31 cellular contexts compared by ENCODE assay signal in genomic region chr7:106776618-106777347, GRCh38.
"Had no signal": no experiment of that assay in that cellular context is flagged by ENCODE, and none has a peak within 500 bp of the region (broad histone marks: within the 10 kb centered on the region; RNA-seq: fewer than 3 reads in every experiment).

No MANE protein-coding gene starts in this region.

- H3K27me3 ChIP-seq: body of pancreas, dorsolateral prefrontal cortex, neural progenitor cell, right atrium auricular region, stomach, thyroid gland, upper lobe of left lung, vagina had no signal

- FAIRE-seq: colon, keratinocyte had no signal

- H3K27ac ChIP-seq: body of pancreas, dorsolateral prefrontal cortex, neural progenitor cell, parathyroid adenoma, right atrium auricular region, thyroid gland, upper lobe of left lung had no signal

- H3K4me1 Mint-ChIP-seq: activated B cell treated with CpG ODN at 0.5 μM for 24 hours; activated naive CD4-positive, alpha-beta T cell treated with anti-CD3 and anti-CD28 coated beads, Interleukin-2, amount 10 ng/mL, durations not matched to agents 7 days and 5 days; neural progenitor cell had no signal

- H3K4me3 Mint-ChIP-seq: activated B cell treated with CpG ODN at 0.5 μM for 24 hours; activated CD4-positive, alpha-beta T cell treated with anti-CD3 and anti-CD28 coated beads for 36 hours; activated CD8-positive, alpha-beta memory T cell treated with anti-CD3 and anti-CD28 coated beads, Interleukin-2, amount 10 ng/mL, durations not matched to agents 7 days and 5 days; activated CD8-positive, alpha-beta T cell treated with anti-CD3 and anti-CD28 coated beads, Interleukin-2, amount 10 ng/mL, durations not matched to agents 7 days and 5 days; activated naive CD4-positive, alpha-beta T cell treated with anti-CD3 and anti-CD28 coated beads, Interleukin-2, amount 10 ng/mL, durations not matched to agents 7 days and 5 days; naive thymus-derived CD4-positive, alpha-beta T cell; neural progenitor cell; stimulated activated naive B cell treated with anti-CD40 and anti-IgM and Interleukin-4, amounts not matched to agents 10 μg/mL and 1 μg/mL and 100 μg/mL, for 72 hours; T-helper 2 cell treated with Interferon-gamma antibody and Interleukin-4, amounts not matched to agents 5 μg/mL and 100 μg/mL, for 36 hours had no signal

- H3K9ac ChIP-seq: neural progenitor cell, parathyroid adenoma had no signal

- H3K27me3 Mint-ChIP-seq: activated CD4-positive, alpha-beta T cell treated with anti-CD3 and anti-CD28 coated beads for 36 hours; activated CD8-positive, alpha-beta memory T cell treated with anti-CD3 and anti-CD28 coated beads, Interleukin-2, amount 10 ng/mL, durations not matched to agents 7 days and 5 days; stimulated activated naive B cell treated with anti-CD40 and anti-IgM and Interleukin-4, amounts not matched to agents 10 μg/mL and 1 μg/mL and 100 μg/mL, for 72 hours had no signal

- H3K4me1 ChIP-seq: neural progenitor cell, right atrium auricular region, upper lobe of left lung, vagina had no signal

- DNase-seq: activated B cell treated with CpG ODN at 0.5 μM for 24 hours; activated CD4-positive, alpha-beta T cell treated with anti-CD3 and anti-CD28 coated beads for 36 hours; activated CD8-positive, alpha-beta memory T cell treated with anti-CD3 and anti-CD28 coated beads, Interleukin-2, amount 10 ng/mL, durations not matched to agents 7 days and 5 days; activated CD8-positive, alpha-beta T cell treated with anti-CD3 and anti-CD28 coated beads, Interleukin-2, amount 10 ng/mL, durations not matched to agents 7 days and 5 days; activated gamma-delta T cell; activated naive CD4-positive, alpha-beta T cell treated with anti-CD3 and anti-CD28 coated beads, Interleukin-2, amount 10 ng/mL, durations not matched to agents 7 days and 5 days; anterior cingulate cortex; body of pancreas; dorsolateral prefrontal cortex; effector memory CD4-positive, alpha-beta T cell; erythroblast; head of caudate nucleus; hippocampal formation; left colon; midbrain; naive thymus-derived CD4-positive, alpha-beta T cell; occipital lobe; stimulated activated CD4-positive, alpha-beta T cell treated with anti-CD3 and anti-CD28 coated beads, Interleukin-1b, Interleukin-23, amount 100 ng/mL, for 48 hours; stimulated activated naive B cell treated with anti-CD40 and anti-IgM and Interleukin-4, amounts not matched to agents 10 μg/mL and 1 μg/mL and 100 μg/mL, for 72 hours; stomach; T-helper 1 cell; thyroid gland had no signal

- ATAC-seq: activated CD4-positive, alpha-beta T cell treated with anti-CD3 and anti-CD28 coated beads for 36 hours; activated CD8-positive, alpha-beta memory T cell treated with anti-CD3 and anti-CD28 coated beads, Interleukin-2, amount 10 ng/mL, durations not matched to agents 7 days and 5 days; activated CD8-positive, alpha-beta T cell treated with anti-CD3 and anti-CD28 coated beads, Interleukin-2, amount 10 ng/mL, durations not matched to agents 7 days and 5 days; body of pancreas; left colon; naive thymus-derived CD4-positive, alpha-beta T cell had no signal

- H3K79me2 ChIP-seq: parathyroid adenoma had no signal

- H3K4me3 ChIP-seq: body of pancreas, dorsolateral prefrontal cortex, neural progenitor cell, right atrium auricular region, smooth muscle cell, stomach, thyroid gland, upper lobe of left lung, vagina had no signal

- H3K9me3 ChIP-seq: body of pancreas, right atrium auricular region, stomach, thyroid gland, upper lobe of left lung, vagina had no signal

- H3K27ac Mint-ChIP-seq: activated B cell treated with CpG ODN at 0.5 μM for 24 hours; activated CD8-positive, alpha-beta memory T cell treated with anti-CD3 and anti-CD28 coated beads, Interleukin-2, amount 10 ng/mL, durations not matched to agents 7 days and 5 days; activated CD8-positive, alpha-beta T cell treated with anti-CD3 and anti-CD28 coated beads, Interleukin-2, amount 10 ng/mL, durations not matched to agents 7 days and 5 days; activated naive CD4-positive, alpha-beta T cell treated with anti-CD3 and anti-CD28 coated beads, Interleukin-2, amount 10 ng/mL, durations not matched to agents 7 days and 5 days; naive thymus-derived CD4-positive, alpha-beta T cell; T-helper 2 cell treated with Interferon-gamma antibody and Interleukin-4, amounts not matched to agents 5 μg/mL and 100 μg/mL, for 36 hours had no signal

- H3K36me3 Mint-ChIP-seq: activated naive CD4-positive, alpha-beta T cell treated with anti-CD3 and anti-CD28 coated beads, Interleukin-2, amount 10 ng/mL, durations not matched to agents 7 days and 5 days; neural progenitor cell had no signal

- H3K4me2 ChIP-seq: neural progenitor cell had no signal

- H3K9me3 Mint-ChIP-seq: neural progenitor cell had no signal

- H3K36me3 ChIP-seq: neural progenitor cell, right atrium auricular region, stomach, thyroid gland, upper lobe of left lung, vagina had no signal

- H2AFZ ChIP-seq: parathyroid adenoma had no signal
